In genomic region chr7:70696139-70696782, GRCh38 we compare ENCODE assay signal across 9 cellular contexts.
DNase-seq lines count a peak whose midpoint lies in the region; ATAC-seq and TF ChIP-seq lines count a peak whose summit lies in the region.
"Had no signal": no experiment of that assay in that cellular context is flagged by ENCODE, and none has a peak within 500 bp of the region (broad histone marks: within the 10 kb centered on the region; RNA-seq: fewer than 3 reads in every experiment).

No MANE protein-coding gene starts in this region.

- no TSS peak for BruUV-seq in MCF 10A (replicated peaks; lab: Mats Ljungman, UMichigan)

- intact Hi-C loops in MCF 10A (cut with micrococcal nuclease): loop anchor here (5.0 to 10.0 kb wide), 3 partner anchors 371 to 654 kb away; no protein-coding TSS in a partner anchor

- H3K9me3 ChIP-seq in BE2C (no peaks in the 10 kb centered on the region), mucosa of rectum (ENCODE audit: control insufficient read depth in 2 of 2, low read length in 2 of 2) (no peaks in the 10 kb centered on the region)
- H3K9me3 ChIP-seq: neutrophil had no signal

- CTCF ChIA-PET in MCF 10A (lab: Yijun Ruan, JAX): interaction anchor here (0.6 to 0.7 kb wide), 2 partner anchors 250 to 1787 kb away, joined by 3 read pairs; no protein-coding TSS in a partner anchor

- H3K36me3 Mint-ChIP-seq in MCF 10A (ENCODE audit: insufficient read depth, unreplicated experiment): no peaks in the 10 kb centered on the region

- peak overlapping the region; percentile 84 to 87 for H3K9ac ChIP-seq in mucosa of rectum (ENCODE audit: low read depth in 1 of 2, low read length in 2 of 2)

- DNase-seq in BE2C (no peak), HFF-Myc (ENCODE audit: extremely low read depth, low read depth) (no peak), MCF 10A (ENCODE audit: unreplicated experiment) (no peak), inferior parietal cortex (ENCODE audit: extremely low spot score) (no peak)

- H3K4me1 ChIP-seq in BE2C (no peaks in the 10 kb centered on the region), mucosa of rectum (ENCODE audit: control insufficient read depth in 2 of 2, insufficient read depth in 2 of 2, low read length in 2 of 2) (peaks cover 5 to 9% of the 10 kb centered on the region in 2 donors)

- POLR2A ChIA-PET in MCF 10A (lab: Yijun Ruan, JAX): interaction anchor here (0.9 kb wide), 1 partner anchor 21 kb away, joined by 3 read pairs; no protein-coding TSS in a partner anchor

- H3K4me3 Mint-ChIP-seq in MCF 10A (ENCODE audit: unreplicated experiment): peak overlapping the region; percentile 75

- H3K4me1 Mint-ChIP-seq in MCF 10A (ENCODE audit: insufficient read depth, unreplicated experiment): no peaks in the 10 kb centered on the region

- H3K4me3 ChIP-seq in BE2C (ENCODE audit: low read depth, low read length) (peak overlapping the region; percentile 86), HFF-Myc (replicated peaks; ENCODE audit: low read depth, low read length) (peak overlapping the region; percentile 79), mucosa of rectum (ENCODE audit: low read length in 2 of 2) (peak overlapping the region; percentile 75 to 87)

- H3K27me3 ChIP-seq in BE2C (peaks cover 19% of the 10 kb centered on the region), mucosa of rectum (ENCODE audit: control insufficient read depth in 2 of 2, insufficient read depth in 2 of 2, low read length in 2 of 2) (no peaks in the 10 kb centered on the region)

- no peak for ATAC-seq in GM21723 (IDR thresholded peaks at IDR 0.05; ENCODE audit: unreplicated experiment)
- ATAC-seq in HG03457 (IDR thresholded peaks at IDR 0.05; ENCODE audit: unreplicated experiment): no peak
- ATAC-seq in HG02840 (IDR thresholded peaks at IDR 0.05; ENCODE audit: low FRiP score, unreplicated experiment): no peak

- H3K36me3 ChIP-seq in BE2C (no peaks in the 10 kb centered on the region), mucosa of rectum (ENCODE audit: control insufficient read depth in 2 of 2, insufficient read depth in 2 of 2, low read length in 2 of 2) (peaks cover 3 to 6% of the 10 kb centered on the region in 2 donors)
- H3K36me3 ChIP-seq: neutrophil had no signal

- no peak overlapping the region for H3K27ac Mint-ChIP-seq in MCF 10A (ENCODE audit: low read depth, unreplicated experiment)

- H3K9me3 Mint-ChIP-seq in MCF 10A (ENCODE audit: unreplicated experiment): no peaks in the 10 kb centered on the region

- H3K27ac ChIP-seq in mucosa of rectum (ENCODE audit: low read depth in 2 of 2, low read length in 2 of 2): peak overlapping the region; percentile 10 to 73
- H3K27ac ChIP-seq: neutrophil had no signal

- H3K27me3 Mint-ChIP-seq in MCF 10A (ENCODE audit: insufficient read depth, unreplicated experiment): no peaks in the 10 kb centered on the region

- TF ChIP-seq CTCF in BE2C (IDR thresholded peaks at IDR 0.05; ENCODE audit: low read depth, low read length) (no peak), HFF-Myc (IDR thresholded peaks at IDR 0.05; ENCODE audit: low read depth, low read length, missing control alignments) (no peak), MCF 10A (IDR thresholded peaks at IDR 0.05; ENCODE audit: unreplicated experiment) (no peak)
